Comparison of ENCODE assay signal across 12 cellular contexts in genomic region chr3:128768471-128768870, GRCh38.
"Had no signal": no experiment of that assay in that cellular context is flagged by ENCODE, and none has a peak within 500 bp of the region (broad histone marks: within the 10 kb centered on the region; RNA-seq: fewer than 3 reads in every experiment).

No MANE protein-coding gene starts in this region.

- H3K4me3 ChIP-seq: gastroesophageal sphincter, lung, SJCRH30, tibial nerve had no signal

- DNase-seq: activated CD4-positive, CD25-positive, alpha-beta regulatory T cell; anterior cingulate cortex; brain microvascular endothelial cell; cerebellar nuclear complex; islet precursor cell; SJCRH30 had no signal

- H3K9me3 Mint-ChIP-seq: dendritic cell treated with granulocyte-macrophage colony-stimulating factor and Interleukin-4, amounts not matched to agents 40 ng/mL and 50 ng/mL, for 4 days; stimulated activated effector memory CD8-positive, alpha-beta T cell treated with anti-CD3 and anti-CD28 coated beads, Interleukin-12 subunit alpha, Interleukin-12 subunit beta, amount 100 ng/mL, for 72 hours; T-helper 2 cell treated with Interferon-gamma antibody and Interleukin-4, amounts not matched to agents 5 μg/mL and 100 μg/mL, for 36 hours had no signal

- H3K4me3 Mint-ChIP-seq: dendritic cell treated with granulocyte-macrophage colony-stimulating factor and Interleukin-4, amounts not matched to agents 40 ng/mL and 50 ng/mL, for 4 days; stimulated activated effector memory CD8-positive, alpha-beta T cell treated with anti-CD3 and anti-CD28 coated beads, Interleukin-12 subunit alpha, Interleukin-12 subunit beta, amount 100 ng/mL, for 72 hours; T-helper 2 cell treated with Interferon-gamma antibody and Interleukin-4, amounts not matched to agents 5 μg/mL and 100 μg/mL, for 36 hours had no signal

- ATAC-seq: gastroesophageal sphincter; stimulated activated effector memory CD8-positive, alpha-beta T cell treated with anti-CD3 and anti-CD28 coated beads, Interleukin-12 subunit alpha, Interleukin-12 subunit beta, amount 100 ng/mL, for 72 hours had no signal

- H3K27ac Mint-ChIP-seq: dendritic cell treated with granulocyte-macrophage colony-stimulating factor and Interleukin-4, amounts not matched to agents 40 ng/mL and 50 ng/mL, for 4 days; stimulated activated effector memory CD8-positive, alpha-beta T cell treated with anti-CD3 and anti-CD28 coated beads, Interleukin-12 subunit alpha, Interleukin-12 subunit beta, amount 100 ng/mL, for 72 hours; T-helper 2 cell treated with Interferon-gamma antibody and Interleukin-4, amounts not matched to agents 5 μg/mL and 100 μg/mL, for 36 hours had no signal

- H3K27me3 ChIP-seq: brain microvascular endothelial cell, gastroesophageal sphincter, SJCRH30, tibial nerve had no signal

- H3K27ac ChIP-seq: brain microvascular endothelial cell, gastroesophageal sphincter, SJCRH30, tibial nerve had no signal

- H3K4me1 ChIP-seq: SJCRH30 had no signal

- H3K27me3 Mint-ChIP-seq: dendritic cell treated with granulocyte-macrophage colony-stimulating factor and Interleukin-4, amounts not matched to agents 40 ng/mL and 50 ng/mL, for 4 days had no signal

- H3K9me3 ChIP-seq: gastroesophageal sphincter, tibial nerve had no signal
